In the genomic region with DNA sequence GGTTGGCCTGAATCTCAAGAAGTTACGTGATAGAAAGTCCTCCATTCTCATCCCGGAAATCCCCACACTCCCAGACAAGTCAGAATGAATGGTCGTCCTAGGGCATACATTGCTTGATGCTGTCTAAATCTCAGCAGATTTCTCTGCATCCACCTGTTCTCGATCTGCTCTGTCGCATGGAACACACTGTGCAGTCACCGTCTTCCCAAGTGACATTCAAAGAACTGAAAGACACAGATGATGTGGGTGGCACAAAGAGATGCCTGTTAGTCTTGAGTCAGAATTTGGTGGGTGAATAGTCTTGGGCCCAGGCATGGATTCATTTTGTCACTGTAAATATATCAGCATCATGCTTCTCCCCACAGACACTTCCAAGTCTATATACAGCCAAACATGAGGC, we compare ENCODE assay signal across 1 cellular context.
TF ChIP-seq lines count a peak whose summit lies in the region.

No MANE protein-coding gene starts in this region.

TF ChIP-seq in H1, 55 proteins besides CTCF, POLR2A, EP300 and RAD21:
- TF ChIP-seq JUN (IDR thresholded peaks at IDR 0.05; ENCODE audit: low read depth, low read length) (no peak), CEBPB (IDR thresholded peaks at IDR 0.05; ENCODE audit: low read depth, low read length) (no peak), SP1 (IDR thresholded peaks at IDR 0.05; ENCODE audit: low read depth, low read length) (no peak), EZH2 (IDR thresholded peaks at IDR 0.05; ENCODE audit: low read depth, low read length, severe bottlenecking) (no peak), FOSL1 (IDR thresholded peaks at IDR 0.05; ENCODE audit: insufficient read depth, low read depth, low read length) (no peak), CBX8 (IDR thresholded peaks at IDR 0.05; ENCODE audit: borderline replicate concordance, low read depth, low read length) (no peak), TEAD4 (IDR thresholded peaks at IDR 0.05; ENCODE audit: low read depth, low read length) (no peak), KDM4A (IDR thresholded peaks at IDR 0.05; ENCODE audit: low read depth, low read length, severe bottlenecking) (no peak), GABPA (IDR thresholded peaks at IDR 0.05; ENCODE audit: borderline replicate concordance, insufficient read depth, low read length) (no peak), RBBP5 (IDR thresholded peaks at IDR 0.05; ENCODE audit: borderline replicate concordance, low read depth, low read length) (no peak)
- TF ChIP-seq, protein P1, sequence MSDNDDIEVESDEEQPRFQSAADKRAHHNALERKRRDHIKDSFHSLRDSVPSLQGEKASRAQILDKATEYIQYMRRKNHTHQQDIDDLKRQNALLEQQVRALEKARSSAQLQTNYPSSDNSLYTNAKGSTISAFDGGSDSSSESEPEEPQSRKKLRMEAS (IDR thresholded peaks at IDR 0.05) = no peak
- TF ChIP-seq, protein P2, sequence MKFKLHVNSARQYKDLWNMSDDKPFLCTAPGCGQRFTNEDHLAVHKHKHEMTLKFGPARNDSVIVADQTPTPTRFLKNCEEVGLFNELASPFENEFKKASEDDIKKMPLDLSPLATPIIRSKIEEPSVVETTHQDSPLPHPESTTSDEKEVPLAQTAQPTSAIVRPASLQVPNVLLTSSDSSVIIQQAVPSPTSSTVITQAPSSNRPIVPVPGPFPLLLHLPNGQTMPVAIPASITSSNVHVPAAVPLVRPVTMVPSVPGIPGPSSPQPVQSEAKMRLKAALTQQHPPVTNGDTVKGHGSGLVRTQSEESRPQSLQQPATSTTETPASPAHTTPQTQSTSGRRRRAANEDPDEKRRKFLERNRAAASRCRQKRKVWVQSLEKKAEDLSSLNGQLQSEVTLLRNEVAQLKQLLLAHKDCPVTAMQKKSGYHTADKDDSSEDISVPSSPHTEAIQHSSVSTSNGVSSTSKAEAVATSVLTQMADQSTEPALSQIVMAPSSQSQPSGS (IDR thresholded peaks at IDR 0.05; ENCODE audit: low read length) = no peak
TF ChIP-seq in H1: peak in this region for 0.
